In the genomic region with DNA sequence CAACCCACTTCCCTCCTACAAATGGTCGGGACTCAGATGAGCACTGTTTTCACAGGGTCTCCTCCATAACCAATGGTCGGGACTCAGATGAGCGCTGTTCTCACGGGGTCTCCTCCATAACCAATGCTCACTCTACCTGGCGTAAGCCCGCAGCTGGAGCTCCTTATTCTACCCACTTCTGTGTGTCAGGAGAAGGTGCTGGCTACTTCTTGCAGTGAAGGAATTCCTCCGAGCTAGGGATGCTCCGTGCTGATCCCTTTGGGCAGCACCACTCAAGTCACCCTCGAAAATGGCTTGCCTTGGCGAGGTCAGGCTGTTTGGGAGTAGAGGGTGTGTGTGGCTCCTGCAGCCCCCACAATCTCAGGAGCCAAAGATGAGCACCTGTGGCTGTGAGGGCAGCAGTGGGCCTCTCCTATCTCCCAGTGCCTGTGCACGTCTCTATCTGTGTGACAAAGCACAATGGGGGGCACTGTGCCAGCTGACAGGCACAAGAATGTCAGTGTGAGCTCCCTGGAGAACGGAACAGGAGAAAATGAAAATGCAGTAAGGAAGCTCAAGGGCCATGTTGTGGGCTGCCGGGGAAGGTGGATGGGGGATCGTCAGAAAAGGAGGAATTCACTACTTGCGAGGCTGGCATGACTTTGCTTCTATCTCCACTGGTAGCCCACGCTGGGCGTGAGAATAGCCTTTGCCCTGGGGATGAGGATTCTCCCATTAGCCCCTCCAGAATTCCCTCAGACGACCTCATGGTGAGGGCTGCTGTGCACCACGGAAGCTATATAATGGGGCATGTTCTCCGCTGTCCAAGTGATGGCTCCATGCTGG, we compare ENCODE assay signal across 1 cellular context.
TF ChIP-seq lines count a peak whose summit lies in the region.

No MANE protein-coding gene starts in this region.

TF ChIP-seq in K562, 482 proteins besides CTCF, POLR2A, EP300 and RAD21:
- TF ChIP-seq RAD51 (IDR thresholded peaks at IDR 0.05; ENCODE audit: borderline replicate concordance, low read depth) (no peak), FOXK2 (conservative IDR thresholded peaks at IDR 0.05 in 1 of 2, IDR thresholded peaks at IDR 0.05 in 1 of 2; ENCODE audit: low read depth in 2 of 2) (no peak)
